ENCODE assay signal across 8 cellular contexts in genomic region chr1:26789612-26789865, GRCh38. TPM values are rescaled to one million over a fixed set of nuclear protein-coding genes. Genes with fewer than 3 reads are reported as not detected.
DNase-seq lines count a peak whose midpoint lies in the region; ATAC-seq and TF ChIP-seq lines count a peak whose summit lies in the region.

No MANE protein-coding gene starts in this region.

- TF ChIP-seq CTCF in OCI-LY3 (IDR thresholded peaks at IDR 0.05; ENCODE audit: low read depth, low read length) (no peak), sigmoid colon (IDR thresholded peaks at IDR 0.05) (no peak), GM13976 (IDR thresholded peaks at IDR 0.05; ENCODE audit: borderline replicate concordance, control extremely low read depth, extremely low read depth, insufficient read depth, missing control alignments) (no peak)

- H3K27me3 Mint-ChIP-seq in activated CD4-positive, alpha-beta T cell treated with anti-CD3 and anti-CD28 coated beads for 36 hours = no peaks in the 10 kb centered on the region
- H3K27me3 Mint-ChIP-seq in dendritic cell treated with granulocyte-macrophage colony-stimulating factor and Interleukin-4, amounts not matched to agents 40 ng/mL and 50 ng/mL, for 4 days = no peaks in the 10 kb centered on the region

- no peaks in the 10 kb centered on the region for H3K36me3 ChIP-seq in OCI-LY3 (replicated peaks; ENCODE audit: low read depth, low read length)
- peaks cover 6 to 19% (median 8%) of the 10 kb centered on the region in 4 donors for H3K36me3 ChIP-seq in sigmoid colon

- H3K4me1 ChIP-seq in OCI-LY3 (ENCODE audit: low read length) = peaks cover 44% of the 10 kb centered on the region
- peaks cover 0 to 44% (median 31%) of the 10 kb centered on the region in 4 donors for H3K4me1 ChIP-seq in sigmoid colon

- H3K27me3 ChIP-seq in OCI-LY3 (ENCODE audit: low read depth, low read length) = no peaks in the 10 kb centered on the region
- no peaks in the 10 kb centered on the region for H3K27me3 ChIP-seq in sigmoid colon

- TF ChIP-seq POLR2A in sigmoid colon (IDR thresholded peaks at IDR 0.05) = no peak

- no peaks in the 10 kb centered on the region for H4K20me1 ChIP-seq in OCI-LY3 (ENCODE audit: insufficient read depth, low read length)

- CTCF ChIA-PET in activated CD4-positive, alpha-beta T cell treated with anti-CD3 and anti-CD28 coated beads for 36 hours (lab: Charles Lee) = interaction anchor here (0.7 to 8.0 kb wide), 30 partner anchors 11 to 289 kb away, joined by 3 to 180 read pairs (median 6); partner anchors contain the start of gene KDF1

- no peaks in the 10 kb centered on the region for H3K9me3 ChIP-seq in OCI-LY3 (ENCODE audit: insufficient read depth, low read length)
- H3K9me3 ChIP-seq in sigmoid colon = no peaks in the 10 kb centered on the region

- DNase-seq in activated CD4-positive, alpha-beta T cell treated with anti-CD3 and anti-CD28 coated beads for 36 hours = no peak
- no peak for DNase-seq in activated CD4-positive, alpha-beta T cell treated with anti-CD3 and anti-CD28 coated beads for 4 hours
- DNase-seq in sigmoid colon (no peak), SKM-1 (lab: John Stamatoyannopoulos, UW; ENCODE audit: unreplicated experiment) (no peak), GM13976 (ENCODE audit: low spot score) (no peak)

- 67 to 71% methylated on average over 3 of the region's 3 CpGs for whole genome bisulfite sequencing in sigmoid colon, 2 donors

- no peak for TF ChIP-seq EP300 in sigmoid colon (IDR thresholded peaks at IDR 0.05)

- peaks cover 17% of the 10 kb centered on the region for H3K79me2 ChIP-seq in OCI-LY3 (ENCODE audit: low read length)

- H3K27ac Mint-ChIP-seq in activated CD4-positive, alpha-beta T cell treated with anti-CD3 and anti-CD28 coated beads for 36 hours = peak overlapping the region; percentile 99
- peak overlapping the region; percentile 99 for H3K27ac Mint-ChIP-seq in dendritic cell treated with granulocyte-macrophage colony-stimulating factor and Interleukin-4, amounts not matched to agents 40 ng/mL and 50 ng/mL, for 4 days

- H3K4me1 Mint-ChIP-seq in activated CD4-positive, alpha-beta T cell treated with anti-CD3 and anti-CD28 coated beads for 36 hours = peaks cover 56% of the 10 kb centered on the region
- H3K4me1 Mint-ChIP-seq in dendritic cell treated with granulocyte-macrophage colony-stimulating factor and Interleukin-4, amounts not matched to agents 40 ng/mL and 50 ng/mL, for 4 days (ENCODE audit: low read depth) = peaks cover 72% of the 10 kb centered on the region

- H3K4me3 ChIP-seq in OCI-LY3 (ENCODE audit: low read length) (peak overlapping the region; percentile 95; the same call in 1 of the 2 replicates), sigmoid colon (no peak overlapping the region)

- H3K27ac ChIP-seq in OCI-LY3 (ENCODE audit: low read length) (no peak overlapping the region), sigmoid colon (peak overlapping the region in 3 of 4 donors; percentile 94 to 99 (median 95))

- in situ Hi-C loops in GM13976 (cut with MboI; ENCODE audit: low sequenced_read_pairs, unreplicated experiment) = loop anchor here (5.0 kb wide), 1 partner anchor 182 kb away; no protein-coding TSS in a partner anchor

- intact Hi-C loops in activated CD4-positive, alpha-beta T cell treated with anti-CD3 and anti-CD28 coated beads for 36 hours (cut with DNase I, micrococcal nuclease) = loop anchor here (1.0 to 5.0 kb wide), 10 partner anchors 21 to 938 kb away; partner anchors contain the start of genes DHDDS (in 1 of the 2) and FAM76A (in 1 of the 2)
- intact Hi-C loops in dendritic cell treated with granulocyte-macrophage colony-stimulating factor and Interleukin-4, amounts not matched to agents 40 ng/mL and 50 ng/mL, for 4 days (cut with micrococcal nuclease) = loop anchor here (1.0 to 10.0 kb wide), 3 partner anchors 65 to 289 kb away; no protein-coding TSS in a partner anchor
- intact Hi-C loops in sigmoid colon (cut with DNase I) = loop anchor here (1.0 to 5.0 kb wide), 3 partner anchors 112 to 287 kb away; no protein-coding TSS in a partner anchor

- H3K4me2 ChIP-seq in OCI-LY3 (ENCODE audit: low read length) = peak overlapping the region; percentile 96; the same call in 1 of the 2 replicates

- peaks cover 27% of the 10 kb centered on the region for H3K36me3 Mint-ChIP-seq in activated CD4-positive, alpha-beta T cell treated with anti-CD3 and anti-CD28 coated beads for 36 hours (ENCODE audit: low read depth)
- peaks cover 33% of the 10 kb centered on the region for H3K36me3 Mint-ChIP-seq in dendritic cell treated with granulocyte-macrophage colony-stimulating factor and Interleukin-4, amounts not matched to agents 40 ng/mL and 50 ng/mL, for 4 days (ENCODE audit: low read depth)

- POLR2A ChIA-PET in activated CD4-positive, alpha-beta T cell treated with anti-CD3 and anti-CD28 coated beads for 36 hours (lab: Charles Lee) = interaction anchor here (0.6 to 5.8 kb wide), 9 partner anchors 20 to 289 kb away, joined by 3 to 83 read pairs (median 5); partner anchors contain the start of genes GPATCH3 and GPN2

- no peak overlapping the region for H2AFZ ChIP-seq in OCI-LY3 (ENCODE audit: low read depth, low read length)

- no peaks in the 10 kb centered on the region for H3K9me3 Mint-ChIP-seq in activated CD4-positive, alpha-beta T cell treated with anti-CD3 and anti-CD28 coated beads for 36 hours (ENCODE audit: low read depth)
- H3K9me3 Mint-ChIP-seq in dendritic cell treated with granulocyte-macrophage colony-stimulating factor and Interleukin-4, amounts not matched to agents 40 ng/mL and 50 ng/mL, for 4 days = no peaks in the 10 kb centered on the region

- ATAC-seq in activated CD4-positive, alpha-beta T cell treated with anti-CD3 and anti-CD28 coated beads for 36 hours = no peak
- ATAC-seq in HG02981 (IDR thresholded peaks at IDR 0.05; ENCODE audit: unreplicated experiment) = no peak

- H3K9ac ChIP-seq in OCI-LY3 (ENCODE audit: low read length) = no peak overlapping the region

- peak overlapping the region; percentile 82 for H3K4me3 Mint-ChIP-seq in activated CD4-positive, alpha-beta T cell treated with anti-CD3 and anti-CD28 coated beads for 36 hours
- no peak overlapping the region for H3K4me3 Mint-ChIP-seq in dendritic cell treated with granulocyte-macrophage colony-stimulating factor and Interleukin-4, amounts not matched to agents 40 ng/mL and 50 ng/mL, for 4 days

RNA-seq across cellular contexts. Expression of gene PIGV, which starts 1.8 kb away (rescaled TPM):
- total RNA-seq in activated CD4-positive, alpha-beta T cell treated with anti-CD3 and anti-CD28 coated beads for 36 hours = 10 to 100 TPM; 12.0 to 17.2 TPM
- 10 to 100 TPM in 3 of 4 donors, 1 to 10 TPM in 1; 9.6 to 24.9 (median 14.1) TPM for total RNA-seq in sigmoid colon
- polyA plus RNA-seq in sigmoid colon = 10 to 100 TPM in 1 of 3 donors, 1 to 10 TPM in 2; 5.1 to 12.1 (median 7.2) TPM

RNA-seq across cellular contexts. Expression of gene ZDHHC18, which starts 36.9 kb away (rescaled TPM):
- total RNA-seq in activated CD4-positive, alpha-beta T cell treated with anti-CD3 and anti-CD28 coated beads for 36 hours = 10 to 100 TPM; 51.6 to 66.0 TPM
- total RNA-seq in sigmoid colon = 10 to 100 TPM in 2 of 4 donors, 1 to 10 TPM in 2; 7.5 to 13.6 (median 10.7) TPM
- polyA plus RNA-seq in sigmoid colon = 10 to 100 TPM; 12.0 to 19.4 (median 17.5) TPM
